Comparison of ENCODE assay signal across 18 cellular contexts in genomic region chr18:79410731-79411613, GRCh38. TPM values are rescaled to one million over a fixed set of nuclear protein-coding genes. Genes with fewer than 3 reads are reported as not detected.
DNase-seq lines count a peak whose midpoint lies in the region; ATAC-seq and TF ChIP-seq lines count a peak whose summit lies in the region.
"Had no signal": no experiment of that assay in that cellular context is flagged by ENCODE, and none has a peak within 500 bp of the region (broad histone marks: within the 10 kb centered on the region; RNA-seq: fewer than 3 reads in every experiment).

No MANE protein-coding gene starts in this region.

- ATAC-seq in natural killer cell treated with Interleukin-12 subunit alpha and Interleukin-12 subunit beta and Interleukin-15 and Interleukin-18, amount 100 ng/mL, for 72 hours = no peak
- no peak for ATAC-seq in natural killer cell
- ATAC-seq in lower lobe of right lung = no peak

- H3K36me3 Mint-ChIP-seq in natural killer cell treated with Interleukin-12 subunit alpha and Interleukin-12 subunit beta and Interleukin-15 and Interleukin-18, amount 100 ng/mL, for 72 hours = no peaks in the 10 kb centered on the region
- no peaks in the 10 kb centered on the region for H3K36me3 Mint-ChIP-seq in natural killer cell
- H3K36me3 Mint-ChIP-seq in chondrocyte (ENCODE audit: low read depth) = peaks cover 14% of the 10 kb centered on the region

- no peak overlapping the region for H3K4me3 Mint-ChIP-seq in natural killer cell treated with Interleukin-12 subunit alpha and Interleukin-12 subunit beta and Interleukin-15 and Interleukin-18, amount 100 ng/mL, for 72 hours
- no peak overlapping the region for H3K4me3 Mint-ChIP-seq in natural killer cell
- no peak overlapping the region for H3K4me3 Mint-ChIP-seq in chondrocyte (ENCODE audit: unreplicated experiment)

- H3K4me1 Mint-ChIP-seq in natural killer cell treated with Interleukin-12 subunit alpha and Interleukin-12 subunit beta and Interleukin-15 and Interleukin-18, amount 100 ng/mL, for 72 hours (ENCODE audit: low read depth in 2 of 2) = peaks cover 5 to 10% of the 10 kb centered on the region in 2 donors
- H3K4me1 Mint-ChIP-seq in natural killer cell = peaks cover 9 to 13% of the 10 kb centered on the region in 2 donors
- no peaks in the 10 kb centered on the region for H3K4me1 Mint-ChIP-seq in chondrocyte (ENCODE audit: low read depth)

- H3K27ac ChIP-seq in lower lobe of right lung = no peak overlapping the region
- H3K27ac ChIP-seq in colonic mucosa = no peak overlapping the region

- peaks cover 28% of the 10 kb centered on the region for H3K36me3 ChIP-seq in lower lobe of right lung
- H3K36me3 ChIP-seq in colonic mucosa = no peaks in the 10 kb centered on the region

- DNase-seq in natural killer cell treated with Interleukin-12 subunit alpha and Interleukin-12 subunit beta and Interleukin-15 and Interleukin-18, amount 100 ng/mL, for 72 hours (ENCODE audit: low spot score) = peak; percentile 56
- DNase-seq in natural killer cell = no peak
- DNase-seq in chondrocyte (ENCODE audit: low spot score) = peak; percentile 94
- DNase-seq in lower lobe of right lung = peak; percentile 44
- DNase-seq in NCI-H82 treated with DMSO at 0.1 percent for 48 hours (lab: John Stamatoyannopoulos, UW; ENCODE audit: unreplicated experiment) = no peak
- DNase-seq in T-helper 2 cell = no peak
- no peak for DNase-seq in colonic mucosa
- DNase-seq: ACHN; AML-193; Caco-2; CD4-positive, CD25-positive, alpha-beta regulatory T cell; DMS153; EL; NCI-H146; NCI-H2081 treated with DMSO at 0.1 percent for 48 hours; NCI-H510A treated with DMSO at 0.1 percent for 48 hours; NCI-H82 had no signal

- intact Hi-C loops in natural killer cell (cut with micrococcal nuclease) (no loop called here), lower lobe of right lung (cut with DNase I) (no loop called here), colonic mucosa (cut with DNase I) (no loop called here)

- H3K9me3 ChIP-seq in lower lobe of right lung (no peaks in the 10 kb centered on the region), colonic mucosa (no peaks in the 10 kb centered on the region)
- H3K9me3 ChIP-seq: Caco-2, HAP-1 had no signal

- H3K27me3 Mint-ChIP-seq in natural killer cell treated with Interleukin-12 subunit alpha and Interleukin-12 subunit beta and Interleukin-15 and Interleukin-18, amount 100 ng/mL, for 72 hours = no peaks in the 10 kb centered on the region
- H3K27me3 Mint-ChIP-seq in natural killer cell (ENCODE audit: low read depth in 2 of 2) (no peaks in the 10 kb centered on the region), chondrocyte (ENCODE audit: low read depth) (no peaks in the 10 kb centered on the region)
- H3K27me3 Mint-ChIP-seq: CD4-positive, CD25-positive, alpha-beta regulatory T cell had no signal

- no peak overlapping the region for H3K27ac Mint-ChIP-seq in natural killer cell treated with Interleukin-12 subunit alpha and Interleukin-12 subunit beta and Interleukin-15 and Interleukin-18, amount 100 ng/mL, for 72 hours
- H3K27ac Mint-ChIP-seq in natural killer cell = no peak overlapping the region
- no peak overlapping the region for H3K27ac Mint-ChIP-seq in chondrocyte (ENCODE audit: unreplicated experiment)
- H3K27ac Mint-ChIP-seq: CD4-positive, CD25-positive, alpha-beta regulatory T cell had no signal

- H3K4me3 ChIP-seq in lower lobe of right lung (no peak overlapping the region), colonic mucosa (no peak overlapping the region)
- H3K4me3 ChIP-seq: HAP-1 had no signal

- no peak overlapping the region for H3K9ac ChIP-seq in colonic mucosa (ENCODE audit: low read depth in 2 of 2, low read length in 2 of 2)

- H3K27me3 ChIP-seq in lower lobe of right lung (ENCODE audit: low read depth) (no peaks in the 10 kb centered on the region), colonic mucosa (no peaks in the 10 kb centered on the region)

- H3K9me3 Mint-ChIP-seq in natural killer cell treated with Interleukin-12 subunit alpha and Interleukin-12 subunit beta and Interleukin-15 and Interleukin-18, amount 100 ng/mL, for 72 hours = no peaks in the 10 kb centered on the region
- H3K9me3 Mint-ChIP-seq in natural killer cell (no peaks in the 10 kb centered on the region), chondrocyte (ENCODE audit: low read depth) (no peaks in the 10 kb centered on the region)
- H3K9me3 Mint-ChIP-seq: CD4-positive, CD25-positive, alpha-beta regulatory T cell had no signal

- H3K4me1 ChIP-seq in lower lobe of right lung (peaks cover 9% of the 10 kb centered on the region), colonic mucosa (no peaks in the 10 kb centered on the region)
- H3K4me1 ChIP-seq: Caco-2, HAP-1 had no signal

- no peak for TF ChIP-seq CTCF in natural killer cell (IDR thresholded peaks at IDR 0.05)
- TF ChIP-seq CTCF in chondrocyte (IDR thresholded peaks at IDR 0.05) = no peak
- no peak for TF ChIP-seq CTCF in lower lobe of right lung (IDR thresholded peaks at IDR 0.05)
- TF ChIP-seq CTCF in colonic mucosa (IDR thresholded peaks at IDR 0.05) = no peak

RNA-seq across cellular contexts. Expression of gene NFATC1, which starts 15.2 kb away (rescaled TPM):
- 10 to 100 TPM; 22.3 to 34.4 TPM for total RNA-seq in natural killer cell treated with Interleukin-12 subunit alpha and Interleukin-12 subunit beta and Interleukin-15 and Interleukin-18, amount 100 ng/mL, for 72 hours
- total RNA-seq in natural killer cell = 10 to 100 TPM; 35.8 to 47.4 (median 37.1) TPM
- 7.1 to 12.5 TPM (median 7.3 TPM) in 3 replicates for total RNA-seq in chondrocyte
- 21.4 TPM for total RNA-seq in lower lobe of right lung
- 1 to 10 TPM; 1.6 to 4.3 TPM for total RNA-seq in colonic mucosa

Comparison
In these comparisons a context has a peak if more than half of its experiments do, and no peak if none do; other contexts are left out.
1. DNase-seq: peak in natural killer cell treated with Interleukin-12 subunit alpha and Interleukin-12 subunit beta and Interleukin-15 and Interleukin-18, amount 100 ng/mL, for 72 hours (single experiment), chondrocyte (single experiment) and lower lobe of right lung (single experiment); none in natural killer cell (single experiment), NCI-H82 treated with DMSO at 0.1 percent for 48 hours (single experiment), T-helper 2 cell (0 of 5) and colonic mucosa (single experiment).